Comparison of ENCODE assay signal across 8 cellular contexts in the genomic region with DNA sequence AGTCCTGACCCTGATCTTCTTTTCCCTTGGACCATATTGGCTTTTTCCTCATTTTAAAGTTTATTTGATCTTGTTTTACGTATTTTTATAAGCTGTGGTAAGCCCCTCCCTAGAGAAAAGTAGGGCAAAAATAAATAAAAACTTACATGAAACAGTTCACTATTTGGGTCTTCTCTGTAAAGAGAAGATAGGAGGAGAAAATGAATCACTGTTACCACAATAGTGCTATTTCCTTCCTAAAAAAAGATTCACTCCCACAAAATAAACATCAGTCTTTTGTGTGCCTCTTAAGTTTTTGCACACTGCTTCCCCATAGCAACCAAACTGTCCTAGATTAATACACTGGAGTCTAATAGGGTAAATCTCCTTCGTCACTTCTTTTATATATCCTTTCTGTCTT. TPM values are rescaled to one million over a fixed set of nuclear protein-coding genes. Genes with fewer than 3 reads are reported as not detected.
DNase-seq lines count a peak whose midpoint lies in the region; ATAC-seq and TF ChIP-seq lines count a peak whose summit lies in the region.

No MANE protein-coding gene starts in this region.

- peak overlapping the region; percentile 97 for H3K27ac Mint-ChIP-seq in chondrocyte (ENCODE audit: unreplicated experiment)

- H3K27ac ChIP-seq in BLaER1 (no peak overlapping the region; the same call in 1 of the 2 replicates), muscle layer of duodenum (ENCODE audit: low read length) (peak overlapping the region; percentile 94)

- no peak for TF ChIP-seq CTCF in chondrocyte (IDR thresholded peaks at IDR 0.05)

- H3K36me3 Mint-ChIP-seq in chondrocyte (ENCODE audit: low read depth), result peaks cover 3% of the 10 kb centered on the region

- H3K27me3 ChIP-seq in BLaER1, result no peaks in the 10 kb centered on the region
- no peaks in the 10 kb centered on the region for H3K27me3 ChIP-seq in muscle layer of duodenum (ENCODE audit: low read depth, low read length)

- H3K36me3 ChIP-seq in BLaER1 (peaks cover 9% of the 10 kb centered on the region; the same call in 1 of the 2 replicates), muscle layer of duodenum (ENCODE audit: control insufficient read depth in 1 of 2, insufficient read depth in 2 of 2, low read length in 2 of 2) (peaks cover 0 to 14% of the 10 kb centered on the region in 2 donors)

- H3K9me3 ChIP-seq in BLaER1 (no peaks in the 10 kb centered on the region; the same call in 1 of the 2 replicates), muscle layer of duodenum (ENCODE audit: control insufficient read depth in 1 of 2, low read length in 2 of 2) (no peaks in the 10 kb centered on the region)

- DNase-seq in M059J (ENCODE audit: low read depth), result peak; percentile 80
- no peak for DNase-seq in chondrocyte (ENCODE audit: low spot score)
- no peak for DNase-seq in HEK293T (ENCODE audit: extremely low spot score)
- DNase-seq in EL, result no peak
- DNase-seq in OCI-M1 (lab: John Stamatoyannopoulos, UW), result no peak

- no peaks in the 10 kb centered on the region for H3K9me3 Mint-ChIP-seq in chondrocyte (ENCODE audit: low read depth)

- H3K9ac ChIP-seq in BLaER1, result no peak overlapping the region

- H4K20me1 ChIP-seq in BLaER1, result peaks cover 17% of the 10 kb centered on the region; the same call in 1 of the 2 replicates

- H3K4me3 ChIP-seq in BLaER1 (no peak overlapping the region), muscle layer of duodenum (ENCODE audit: low read depth in 1 of 2, low read length in 2 of 2) (peak overlapping the region in 1 of 2 donors; percentile 61)

- H3K4me1 Mint-ChIP-seq in chondrocyte (ENCODE audit: low read depth), result peaks cover 51% of the 10 kb centered on the region

- peak overlapping the region; percentile 75 for H3K4me2 ChIP-seq in BLaER1

- H3K27me3 Mint-ChIP-seq in chondrocyte (ENCODE audit: low read depth), result no peaks in the 10 kb centered on the region

- H3K4me1 ChIP-seq in BLaER1 (peaks cover 61% of the 10 kb centered on the region), muscle layer of duodenum (ENCODE audit: control insufficient read depth in 1 of 2, insufficient read depth in 2 of 2, low read length in 2 of 2) (peaks cover 0 to 9% of the 10 kb centered on the region in 2 donors)

- CTCF ChIA-PET in HEK293T (lab: Yijun Ruan, JAX), result interaction anchor here (0.7 kb wide), 2 partner anchors 8 to 218 kb away, joined by 3 to 5 read pairs; no protein-coding TSS in a partner anchor

- H3K4me3 Mint-ChIP-seq in chondrocyte (ENCODE audit: unreplicated experiment), result peak overlapping the region; percentile 19

- POLR2A ChIA-PET in HEK293T (lab: Yijun Ruan, JAX), result interaction anchor here (0.7 kb wide), 1 partner anchor 13 kb away, joined by 3 read pairs; no protein-coding TSS in a partner anchor

- ATAC-seq in GM18511 (IDR thresholded peaks at IDR 0.05; ENCODE audit: unreplicated experiment), result no peak

TF ChIP-seq in HEK293T, 16 proteins besides CTCF, POLR2A, EP300 and RAD21:
- no peak for TF ChIP-seq CTBP1 (IDR thresholded peaks at IDR 0.05; ENCODE audit: borderline replicate concordance)
- no peak for TF ChIP-seq FOXM1 (IDR thresholded peaks at IDR 0.05; ENCODE audit: borderline replicate concordance)
- no peak for TF ChIP-seq SP1 (IDR thresholded peaks at IDR 0.05)
- TF ChIP-seq SUZ12 (IDR thresholded peaks at IDR 0.05), result no peak
- TF ChIP-seq LEF1 (IDR thresholded peaks at IDR 0.05; ENCODE audit: borderline replicate concordance), result no peak
- TF ChIP-seq ARNT (IDR thresholded peaks at IDR 0.05), result no peak
- TF ChIP-seq FOXA1 (IDR thresholded peaks at IDR 0.05), result no peak
- no peak for TF ChIP-seq ELF4 (IDR thresholded peaks at IDR 0.05)
- TF ChIP-seq L3MBTL2 (conservative IDR thresholded peaks at IDR 0.05), result no peak
- TF ChIP-seq, protein P1, sequence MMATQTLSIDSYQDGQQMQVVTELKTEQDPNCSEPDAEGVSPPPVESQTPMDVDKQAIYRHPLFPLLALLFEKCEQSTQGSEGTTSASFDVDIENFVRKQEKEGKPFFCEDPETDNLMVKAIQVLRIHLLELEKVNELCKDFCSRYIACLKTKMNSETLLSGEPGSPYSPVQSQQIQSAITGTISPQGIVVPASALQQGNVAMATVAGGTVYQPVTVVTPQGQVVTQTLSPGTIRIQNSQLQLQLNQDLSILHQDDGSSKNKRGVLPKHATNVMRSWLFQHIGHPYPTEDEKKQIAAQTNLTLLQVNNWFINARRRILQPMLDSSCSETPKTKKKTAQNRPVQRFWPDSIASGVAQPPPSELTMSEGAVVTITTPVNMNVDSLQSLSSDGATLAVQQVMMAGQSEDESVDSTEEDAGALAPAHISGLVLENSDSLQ (IDR thresholded peaks at IDR 0.05), result no peak
- TF ChIP-seq NFRKB (IDR thresholded peaks at IDR 0.05), result no peak
- no peak for TF ChIP-seq HDGF (IDR thresholded peaks at IDR 0.05; ENCODE audit: borderline replicate concordance)
- no peak for TF ChIP-seq FOXK2 (IDR thresholded peaks at IDR 0.05)
- TF ChIP-seq BHLHE40 (IDR thresholded peaks at IDR 0.05; ENCODE audit: borderline replicate concordance), result no peak
- no peak for TF ChIP-seq ZNF384 (IDR thresholded peaks at IDR 0.05)
- no peak for TF ChIP-seq TARDBP (IDR thresholded peaks at IDR 0.05)
TF ChIP-seq in HEK293T: peak in this region for 0.

RNA-seq across cellular contexts. Expression of gene SVIL, which starts 1.4 kb away (rescaled TPM):
- 0.84 and 0.94 TPM in 2 replicates for total RNA-seq in M059J (2014; rRNA removed; shearing (Covaris generic))
- 112 to 136 TPM (median 118 TPM) in 3 replicates for total RNA-seq in chondrocyte

Comparison
In these comparisons a context has a peak if more than half of its experiments do, and no peak if none do; other contexts are left out.
1. RNA of gene SVIL, which starts 1.4 kb away (total RNA-seq): 112 to 136 TPM in chondrocyte; 0.84 to 0.94 TPM in M059J; every median in the first group is over 10 times any median in the second.